In the genomic region with DNA sequence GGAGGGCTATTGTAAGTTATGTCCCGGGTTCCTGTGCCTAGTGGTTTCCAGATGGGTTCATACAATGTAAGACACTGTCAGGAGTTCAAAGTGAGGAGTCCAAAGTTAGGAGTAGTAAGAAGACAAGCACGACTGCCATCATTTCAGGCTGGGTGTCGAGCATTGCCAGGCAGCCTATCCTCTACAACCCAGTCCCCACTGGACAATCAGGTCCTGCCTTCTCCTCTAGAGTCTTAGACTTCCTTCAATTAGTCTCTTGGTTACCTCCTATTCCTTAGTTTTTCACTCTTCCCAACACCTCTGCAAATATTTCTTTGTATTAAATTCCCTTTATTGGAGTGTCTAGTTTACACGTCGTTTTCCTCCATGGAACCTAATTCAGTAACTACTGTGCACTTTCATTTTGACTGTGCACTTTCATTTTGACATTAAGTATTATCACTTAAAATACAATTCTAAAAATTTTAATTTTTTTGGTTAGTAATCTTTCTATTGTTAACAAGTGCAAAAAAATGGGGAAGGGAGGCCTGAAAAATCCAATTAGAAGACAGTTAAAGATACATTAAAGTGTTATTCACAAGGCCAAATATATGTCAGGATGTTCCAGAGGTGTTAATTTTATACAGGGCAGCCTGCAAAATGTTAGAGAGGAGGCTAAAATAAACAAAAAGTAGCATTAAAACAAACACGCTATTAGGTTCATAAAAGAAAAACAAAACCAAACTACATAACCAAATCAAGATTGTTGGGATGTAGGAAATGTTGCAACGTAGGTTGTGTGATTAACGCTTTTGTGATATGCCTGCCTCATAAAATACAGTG, we compare ENCODE assay signal across 10 cellular contexts.
DNase-seq lines count a peak whose midpoint lies in the region; ATAC-seq and TF ChIP-seq lines count a peak whose summit lies in the region.
"Had no signal": no experiment of that assay in that cellular context is flagged by ENCODE, and none has a peak within 500 bp of the region (broad histone marks: within the 10 kb centered on the region; RNA-seq: fewer than 3 reads in every experiment).

No MANE protein-coding gene starts in this region.

- peak overlapping the region; percentile 68 for H3K27ac ChIP-seq in stomach smooth muscle (ENCODE audit: low read length)
- H3K27ac ChIP-seq: brain microvascular endothelial cell had no signal

- ATAC-seq in activated naive CD4-positive, alpha-beta T cell treated with anti-CD3 and anti-CD28 coated beads, Interleukin-2, amount 50 U/mL, for 72 hours = peak in 1 of 2 donors; percentile 34
- peak; percentile 63 for ATAC-seq in HG03378 (IDR thresholded peaks at IDR 0.05; ENCODE audit: unreplicated experiment)

- no peaks in the 10 kb centered on the region for H3K9me3 Mint-ChIP-seq in activated naive CD4-positive, alpha-beta T cell treated with anti-CD3 and anti-CD28 coated beads, Interleukin-2, amount 50 U/mL, for 72 hours
- H3K9me3 Mint-ChIP-seq in endothelial cell (ENCODE audit: unreplicated experiment) (no peaks in the 10 kb centered on the region), CD14-positive monocyte (peaks cover 0 to 3% (median 0%) of the 10 kb centered on the region in 7 donors)

- H3K4me1 ChIP-seq in stomach smooth muscle (ENCODE audit: control insufficient read depth, insufficient read depth, low read length) = peaks cover 13% of the 10 kb centered on the region

- H3K4me3 Mint-ChIP-seq in endothelial cell (ENCODE audit: unreplicated experiment) (no peak overlapping the region), CD14-positive monocyte (no peak overlapping the region)

- H3K36me3 Mint-ChIP-seq in activated naive CD4-positive, alpha-beta T cell treated with anti-CD3 and anti-CD28 coated beads, Interleukin-2, amount 50 U/mL, for 72 hours = peaks cover 35 to 70% of the 10 kb centered on the region in 2 donors
- H3K36me3 Mint-ChIP-seq in endothelial cell (ENCODE audit: low read depth, unreplicated experiment) (peaks cover 37% of the 10 kb centered on the region), CD14-positive monocyte (peaks cover 67 to 78% of the 10 kb centered on the region in 2 donors)

- H3K27me3 ChIP-seq in stomach smooth muscle (ENCODE audit: control insufficient read depth in 1 of 2, insufficient read depth in 2 of 2, low read length in 2 of 2) = no peaks in the 10 kb centered on the region
- H3K27me3 ChIP-seq: brain microvascular endothelial cell had no signal

- H3K4me3 ChIP-seq in stomach smooth muscle (ENCODE audit: low read length in 2 of 2) = peak overlapping the region; percentile 15 to 29

- H3K36me3 ChIP-seq in stomach smooth muscle (ENCODE audit: control insufficient read depth in 2 of 2, insufficient read depth in 2 of 2, low read length in 2 of 2) = peaks cover 7 to 25% of the 10 kb centered on the region in 2 donors

- H3K27me3 Mint-ChIP-seq in endothelial cell (ENCODE audit: unreplicated experiment) = peaks cover 4% of the 10 kb centered on the region
- no peaks in the 10 kb centered on the region for H3K27me3 Mint-ChIP-seq in CD14-positive monocyte (ENCODE audit: low read depth in 3 of 3)

- intact Hi-C loops in CD14-positive monocyte (cut with micrococcal nuclease) = no loop called here

- H3K9me3 ChIP-seq in stomach smooth muscle (ENCODE audit: control insufficient read depth in 2 of 2, low read length in 2 of 2) = no peaks in the 10 kb centered on the region

- DNase-seq in activated naive CD4-positive, alpha-beta T cell treated with anti-CD3 and anti-CD28 coated beads, Interleukin-2, amount 50 U/mL, for 72 hours (ENCODE audit: low spot score in 2 of 2) = no peak
- DNase-seq in activated naive CD4-positive, alpha-beta T cell treated with Interleukin-2 at 50 U/mL for 16 hours = no peak
- DNase-seq in endothelial cell (ENCODE audit: low spot score) (no peak), 8988T (no peak), glomerular visceral epithelial cell (ENCODE audit: extremely low spot score) (no peak), CD14-positive monocyte (ENCODE audit: low spot score) (no peak)
- DNase-seq: activated CD4-positive, CD25-positive, alpha-beta regulatory T cell treated with anti-CD3 and anti-CD28 coated beads, Interleukin-2, amount 50 U/mL, for 72 hours; brain microvascular endothelial cell had no signal

- H3K4me1 Mint-ChIP-seq in endothelial cell (ENCODE audit: unreplicated experiment) (peaks cover 12% of the 10 kb centered on the region), CD14-positive monocyte (peaks cover 6% of the 10 kb centered on the region)

- no peak overlapping the region for H3K9ac ChIP-seq in stomach smooth muscle (ENCODE audit: low read length in 2 of 2)

- H3K27ac Mint-ChIP-seq in activated naive CD4-positive, alpha-beta T cell treated with anti-CD3 and anti-CD28 coated beads, Interleukin-2, amount 50 U/mL, for 72 hours = peak overlapping the region; percentile 33 to 78
- H3K27ac Mint-ChIP-seq in endothelial cell (ENCODE audit: unreplicated experiment) (peak overlapping the region; percentile 65), CD14-positive monocyte (peak overlapping the region in 3 of 7 donors; percentile 28 to 57 (median 36))

- TF ChIP-seq CTCF in endothelial cell (IDR thresholded peaks at IDR 0.05; ENCODE audit: unreplicated experiment) = no peak
- TF ChIP-seq CTCF in CD14-positive monocyte (IDR thresholded peaks at IDR 0.05) = no peak
